ENCODE assay signal across 20 cellular contexts in the genomic region with DNA sequence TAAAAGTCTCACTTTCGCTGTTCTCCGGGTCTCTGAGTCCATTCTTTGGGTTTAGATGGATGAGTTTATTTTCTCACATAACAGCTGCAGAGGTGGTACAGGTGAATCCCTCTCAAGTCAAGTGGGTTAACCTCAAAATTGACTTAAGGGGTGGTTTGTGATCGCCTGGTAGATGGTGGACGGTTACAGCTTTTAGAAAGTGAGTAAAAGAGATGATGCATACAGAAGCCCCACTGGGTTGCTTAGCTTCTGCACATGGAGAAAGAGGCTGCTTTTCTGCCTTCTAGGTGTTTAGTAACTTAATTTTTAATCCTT.
DNase-seq lines count a peak whose midpoint lies in the region; ATAC-seq and TF ChIP-seq lines count a peak whose summit lies in the region.
"Had no signal": no experiment of that assay in that cellular context is flagged by ENCODE, and none has a peak within 500 bp of the region (broad histone marks: within the 10 kb centered on the region; RNA-seq: fewer than 3 reads in every experiment).

No MANE protein-coding gene starts in this region.

- H2BK20ac ChIP-seq in H9 (ENCODE audit: low read depth, low read length, poor library complexity, severe bottlenecking) = no peak overlapping the region

- no peak overlapping the region for H4K8ac ChIP-seq in H9 (replicated peaks; ENCODE audit: insufficient read length, low read depth, low read length)

- no peak for DNase-seq in H9
- DNase-seq in NT2/D1 (ENCODE audit: low read depth, low spot score) = no peak
- peak; percentile 64 for DNase-seq in esophagus muscularis mucosa (ENCODE audit: extremely low spot score)
- no peak for DNase-seq in nephron progenitor cell
- no peak for DNase-seq in endothelial cell (ENCODE audit: low spot score)
- DNase-seq in DMS114 treated with DMSO at 0.1 percent for 48 hours (lab: John Stamatoyannopoulos, UW; ENCODE audit: unreplicated experiment) = no peak
- DNase-seq in 8988T = no peak
- DNase-seq: BE2C; Calu3; CD4-positive, alpha-beta T cell; DND-41; GF-D8; KBM-7; NCI-H1436 treated with DMSO at 0.1 percent for 48 hours; NCI-H2029 treated with DMSO at 0.1 percent for 48 hours; NCI-H510A treated with DMSO at 0.1 percent for 48 hours; SHP77; SK-N-SH; T-helper 1 cell had no signal

- H3K27ac ChIP-seq in H9 (ENCODE audit: insufficient read length, low read depth, low read length) (no peak overlapping the region), esophagus muscularis mucosa (replicated peaks in 1 of 4) (no peak overlapping the region)

- H3K23ac ChIP-seq in H9 (ENCODE audit: insufficient read length, low read depth, low read length) = no peak overlapping the region

- H2AK5ac ChIP-seq in H9 (ENCODE audit: insufficient read length, low read length) = no peak overlapping the region

- no peak overlapping the region for H3T11ph ChIP-seq in H9 (ENCODE audit: low read length)

- H3K9ac ChIP-seq in H9 (ENCODE audit: extremely low read depth, insufficient read length, low read length) (no peak overlapping the region), NT2/D1 (ENCODE audit: insufficient read length, low read depth) (no peak overlapping the region)
- H3K9ac ChIP-seq: SK-N-SH had no signal

- no peak overlapping the region for H4K5ac ChIP-seq in H9 (ENCODE audit: insufficient read length, low read depth, low read length)

- H3K79me1 ChIP-seq in H9 (ENCODE audit: insufficient read depth, low read depth, low read length, poor library complexity, severe bottlenecking) = no peaks in the 10 kb centered on the region

- TF ChIP-seq EP300 in esophagus muscularis mucosa (IDR thresholded peaks at IDR 0.05) = no peak

- H3K23me2 ChIP-seq in H9 (ENCODE audit: insufficient read length, low read depth, low read length, poor library complexity, severe bottlenecking) = peaks cover 14% of the 10 kb centered on the region

- H3K9me3 ChIP-seq in H9 (ENCODE audit: control insufficient read depth, low read depth, low read length) (no peaks in the 10 kb centered on the region), NT2/D1 (ENCODE audit: insufficient read depth, low read length) (no peaks in the 10 kb centered on the region), esophagus muscularis mucosa (peaks cover 0 to 6% (median 0%) of the 10 kb centered on the region in 4 donors)
- H3K9me3 ChIP-seq: BE2C, SK-N-SH had no signal

- H3K79me2 ChIP-seq in H9 (ENCODE audit: insufficient read depth, low read length) = no peaks in the 10 kb centered on the region

- peak overlapping the region; percentile 76 for H3K4me2 ChIP-seq in H9 (ENCODE audit: insufficient read depth, insufficient read length, low read length)
- H3K4me2 ChIP-seq: SK-N-SH had no signal

- H4K20me1 ChIP-seq in H9 (ENCODE audit: control insufficient read depth, insufficient read depth, insufficient read length) = no peaks in the 10 kb centered on the region

- no peaks in the 10 kb centered on the region; the same call in 1 of the 2 replicates for H3K4me1 ChIP-seq in H9 (ENCODE audit: insufficient read depth, low read length)
- peaks cover 3% of the 10 kb centered on the region for H3K4me1 ChIP-seq in NT2/D1 (ENCODE audit: insufficient read depth, insufficient read length)
- peaks cover 0 to 11% (median 3%) of the 10 kb centered on the region in 4 donors for H3K4me1 ChIP-seq in esophagus muscularis mucosa
- H3K4me1 ChIP-seq: BE2C had no signal

- H4K91ac ChIP-seq in H9 (ENCODE audit: insufficient read length, low read depth, low read length) = no peak overlapping the region

- H3K4ac ChIP-seq in H9 (ENCODE audit: low read depth, low read length) = no peak overlapping the region

- H3K36me3 Mint-ChIP-seq in H9 (ENCODE audit: insufficient read depth in 1 of 3, low read depth in 3 of 3) (no peaks in the 10 kb centered on the region; a peak in 2 of 7 replicates), nephron progenitor cell (ENCODE audit: low read depth) (peaks cover 8% of the 10 kb centered on the region), endothelial cell (ENCODE audit: low read depth, unreplicated experiment) (no peaks in the 10 kb centered on the region)

- peaks cover 59 to 61% of the 10 kb centered on the region in 2 experiments for H3K4me1 Mint-ChIP-seq in H9
- peaks cover 82% of the 10 kb centered on the region for H3K4me1 Mint-ChIP-seq in nephron progenitor cell
- H3K4me1 Mint-ChIP-seq in endothelial cell (ENCODE audit: unreplicated experiment) = peaks cover 63% of the 10 kb centered on the region

- no peak overlapping the region for H3K18ac ChIP-seq in H9 (ENCODE audit: insufficient read length, low read depth, low read length)

- H3K36me3 ChIP-seq in NT2/D1 (ENCODE audit: insufficient read depth, insufficient read length, low read length) (no peaks in the 10 kb centered on the region), esophagus muscularis mucosa (no peaks in the 10 kb centered on the region)
- H3K36me3 ChIP-seq: BE2C had no signal

- no peak overlapping the region for H3K56ac ChIP-seq in H9 (ENCODE audit: insufficient read length, low read depth, low read length)

- no peak for TF ChIP-seq POLR2A in esophagus muscularis mucosa (IDR thresholded peaks at IDR 0.05; ENCODE audit: low read depth)

- H3K4me3 Mint-ChIP-seq in H9 (peak overlapping the region; percentile 70 to 78), nephron progenitor cell (peak overlapping the region; percentile 92), endothelial cell (ENCODE audit: unreplicated experiment) (no peak overlapping the region)
- H3K4me3 Mint-ChIP-seq: CD4-positive, alpha-beta T cell had no signal

- H3K4me3 ChIP-seq in NT2/D1 (ENCODE audit: insufficient read length, low read depth) = peak overlapping the region; percentile 0
- H3K4me3 ChIP-seq in esophagus muscularis mucosa = no peak overlapping the region

- no peak overlapping the region for H2BK15ac ChIP-seq in H9 (ENCODE audit: low read depth, low read length)

- H3K9me3 Mint-ChIP-seq in H9 (peaks cover 11 to 29% of the 10 kb centered on the region in 2 experiments), nephron progenitor cell (peaks cover 12% of the 10 kb centered on the region), endothelial cell (ENCODE audit: unreplicated experiment) (no peaks in the 10 kb centered on the region)

- intact Hi-C loops in esophagus muscularis mucosa (cut with DNase I) = no loop called here

- no peak overlapping the region for H2AFZ ChIP-seq in H9 (ENCODE audit: low read length)

- no peak overlapping the region for H2BK12ac ChIP-seq in H9 (ENCODE audit: insufficient read length, low read depth, low read length)

- H3K14ac ChIP-seq in H9 (ENCODE audit: insufficient read depth, low read length) = no peak overlapping the region

- WGBS in H9 (ENCODE audit: extremely low coverage, insufficient read length, low lambda C conversion rate) = no CpG with 5 or more reads among the region's 4 CpGs
- WGBS in esophagus muscularis mucosa = 2% methylated on average over 4 of the region's 4 CpGs

- no peak overlapping the region for H2BK120ac ChIP-seq in H9 (ENCODE audit: low read depth, low read length, poor library complexity, severe bottlenecking)

- H3K27me3 ChIP-seq in H9 (ENCODE audit: insufficient read depth, low read length) (peaks cover 72% of the 10 kb centered on the region), NT2/D1 (ENCODE audit: insufficient read depth, insufficient read length) (peaks cover 85% of the 10 kb centered on the region), esophagus muscularis mucosa (peaks cover 0 to 96% (median 74%) of the 10 kb centered on the region in 4 donors)

- no peak for TF ChIP-seq CTCF in H9 (conservative IDR thresholded peaks at IDR 0.05)
- no peak for TF ChIP-seq CTCF in esophagus muscularis mucosa (IDR thresholded peaks at IDR 0.05)
- TF ChIP-seq CTCF in nephron progenitor cell (IDR thresholded peaks at IDR 0.05) = no peak
- no peak for TF ChIP-seq CTCF in endothelial cell (IDR thresholded peaks at IDR 0.05; ENCODE audit: unreplicated experiment)

- no peak overlapping the region for H2BK5ac ChIP-seq in H9 (ENCODE audit: insufficient read length, low read length)

- no peak overlapping the region for H3K27ac Mint-ChIP-seq in H9
- H3K27ac Mint-ChIP-seq in nephron progenitor cell = peak overlapping the region; percentile 97
- H3K27ac Mint-ChIP-seq in endothelial cell (ENCODE audit: unreplicated experiment) = no peak overlapping the region
- H3K27ac Mint-ChIP-seq: CD4-positive, alpha-beta T cell had no signal

- ATAC-seq in HG02938 (IDR thresholded peaks at IDR 0.05; ENCODE audit: unreplicated experiment) = no peak

- H3K27me3 Mint-ChIP-seq in H9 (ENCODE audit: low read depth) (peaks cover 98% of the 10 kb centered on the region), nephron progenitor cell (ENCODE audit: low read depth, poor library complexity) (peaks cover 73% of the 10 kb centered on the region), endothelial cell (ENCODE audit: unreplicated experiment) (peaks cover 30% of the 10 kb centered on the region)
